Comparison of ENCODE assay signal across 8 cellular contexts in genomic region chr10:61000769-61001730, GRCh38. TPM values are rescaled to one million over a fixed set of nuclear protein-coding genes. Genes with fewer than 3 reads are reported as not detected.
A peak's percentile ranks its signal among the peaks of the same experiment; 100 is the strongest.
DNase-seq lines count a peak whose midpoint lies in the region; ATAC-seq and TF ChIP-seq lines count a peak whose summit lies in the region.

No MANE protein-coding gene starts in this region.

- peak overlapping the region; percentile 51 to 58 (median 56) for H3K4me3 ChIP-seq in stomach

- intact Hi-C loops in left colon (cut with DNase I, micrococcal nuclease) (no loop called here), stomach (cut with DNase I; ENCODE audit: low total_unique reads) (no loop called here)

- no peak for TF ChIP-seq EP300 in stomach (IDR thresholded peaks at IDR 0.05)

- no peak for TF ChIP-seq POLR2A in stomach (IDR thresholded peaks at IDR 0.05)

- 2 to 27% (median 5%) methylated on average over 16 to 78 of the region's 78 CpGs for WGBS in stomach, 5 donors

- H3K36me3 ChIP-seq in stomach = no peaks in the 10 kb centered on the region

- TF ChIP-seq CTCF in stomach (IDR thresholded peaks at IDR 0.05) = no peak

- no peaks in the 10 kb centered on the region for H3K9me3 ChIP-seq in stomach

- peaks cover 0 to 16% (median 8%) of the 10 kb centered on the region in 3 donors for H3K27me3 ChIP-seq in stomach

- ATAC-seq in left colon (peak; percentile 70), HG02798 (IDR thresholded peaks at IDR 0.05; ENCODE audit: poor library complexity, unreplicated experiment) (no peak)

- H3K27ac ChIP-seq in caudate nucleus (ENCODE audit: low read depth, low read length) (peak overlapping the region; percentile 67), stomach (peak overlapping the region; percentile 73 to 91 (median 84))

- peak; percentile 29 for DNase-seq in DMS53 treated with DMSO at 0.1 percent for 48 hours (lab: John Stamatoyannopoulos, UW; ENCODE audit: unreplicated experiment)
- peak; percentile 69 for DNase-seq in NCI-H146 (lab: John Stamatoyannopoulos, UW)
- peak in 35 of 61 donors; percentile 8 to 66 (median 25) for DNase-seq in caudate nucleus (lab: John Stamatoyannopoulos, UW)
- DNase-seq in left colon = peak in 1 of 2 donors; percentile 40
- peak; percentile 69 for DNase-seq in stomach
- DNase-seq in GOT3 (lab: John Stamatoyannopoulos, UW) = no peak
- DNase-seq in UCSD-AML1 (lab: John Stamatoyannopoulos, UW; ENCODE audit: unreplicated experiment) = no peak

- peaks cover 0 to 34% (median 10%) of the 10 kb centered on the region in 4 donors for H3K4me1 ChIP-seq in stomach

RNA-seq across cellular contexts. Expression of gene RHOBTB1, which starts 57.1 kb away (rescaled TPM):
- total RNA-seq in left colon = 1 to 10 TPM; 4.3 to 7.6 TPM
- total RNA-seq in stomach = 100 to 1,000 TPM in 1 of 5 donors, 10 to 100 TPM in 2, 1 to 10 TPM in 2; 2.3 to 302 (median 38.0) TPM
- 10 to 100 TPM in 2 of 3 donors, 1 to 10 TPM in 1; 7.2 to 22.5 (median 21.4) TPM for polyA plus RNA-seq in stomach

Comparison
In these comparisons a context has a peak if more than half of its experiments do, and no peak if none do; other contexts are left out.
1. DNase-seq: peak in DMS53 treated with DMSO at 0.1 percent for 48 hours (single experiment), NCI-H146 (single experiment), caudate nucleus (35 of 61) and stomach (single experiment); none in GOT3 (single experiment) and UCSD-AML1 (single experiment).